8 cellular contexts compared by ENCODE assay signal in genomic region chr6:2103644-2104523, GRCh38.
DNase-seq lines count a peak whose midpoint lies in the region; ATAC-seq and TF ChIP-seq lines count a peak whose summit lies in the region.

No MANE protein-coding gene starts in this region.

- H3K36me3 ChIP-seq in endodermal cell (ENCODE audit: control insufficient read depth, insufficient read depth, low read length) (no peaks in the 10 kb centered on the region), mucosa of descending colon (ENCODE audit: low read depth) (no peaks in the 10 kb centered on the region), testis (ENCODE audit: low read depth, missing control alignments) (no peaks in the 10 kb centered on the region)

- DNase-seq in EH (ENCODE audit: low read depth) (peak; percentile 67), HuH-7 (ENCODE audit: low spot score) (peak; percentile 30), RPMI8226 (peak; percentile 53), endodermal cell (no peak), mucosa of descending colon (no peak), NCI-H128 (lab: John Stamatoyannopoulos, UW; ENCODE audit: unreplicated experiment) (no peak), testis (no peak)

- intact Hi-C loops in mucosa of descending colon (cut with DNase I, micrococcal nuclease) (loop anchor here in 1 of 2 donors (10.0 kb wide), 1 partner anchor 499 kb away; the partner anchor contains the start of gene FOXC1), testis (cut with DNase I; ENCODE audit: low total_unique reads) (loop anchor here (5.0 kb wide), 1 partner anchor 497 kb away; the partner anchor contains the start of gene FOXC1)

- no peaks in the 10 kb centered on the region for H3K9me3 Mint-ChIP-seq in endodermal cell

- WGBS in endodermal cell (ENCODE audit: insufficient coverage in 1 of 2, insufficient read length in 1 of 2), 2 experiments, result 79 to 83% methylated on average over 5 of the region's 7 CpGs
- WGBS in testis, 2 donors, result 67 to 69% methylated on average over 7 of the region's 7 CpGs

- no peak overlapping the region for H3K27ac ChIP-seq in endodermal cell (ENCODE audit: low read depth, low read length)
- no peak overlapping the region for H3K27ac ChIP-seq in testis

- TF ChIP-seq POLR2A in testis (IDR thresholded peaks at IDR 0.05), result no peak

- H3K27me3 ChIP-seq in endodermal cell (ENCODE audit: control insufficient read depth, insufficient read depth, low read length, poor library complexity, severe bottlenecking), result no peaks in the 10 kb centered on the region
- H3K27me3 ChIP-seq in testis, result no peaks in the 10 kb centered on the region

- peak; percentile 65 for TF ChIP-seq CTCF in endodermal cell (conservative IDR thresholded peaks at IDR 0.05)
- TF ChIP-seq CTCF in mucosa of descending colon (IDR thresholded peaks at IDR 0.05), result no peak
- TF ChIP-seq CTCF in testis (IDR thresholded peaks at IDR 0.05), result peak in 1 of 3 experiments; percentile 52

- H3K4me3 Mint-ChIP-seq in endodermal cell, result no peak overlapping the region

- H3K27me3 Mint-ChIP-seq in endodermal cell (ENCODE audit: insufficient read depth), result no peaks in the 10 kb centered on the region

- H3K4me1 Mint-ChIP-seq in endodermal cell, result no peaks in the 10 kb centered on the region

- ATAC-seq in mucosa of descending colon (peak; percentile 61), HG02885 (IDR thresholded peaks at IDR 0.05; ENCODE audit: poor library complexity, unreplicated experiment) (no peak)

- no peak overlapping the region for H3K27ac Mint-ChIP-seq in endodermal cell

- H3K4me1 ChIP-seq in endodermal cell (ENCODE audit: control insufficient read depth, insufficient read depth, low read length) (no peaks in the 10 kb centered on the region), mucosa of descending colon (ENCODE audit: low read depth) (no peaks in the 10 kb centered on the region), testis (no peaks in the 10 kb centered on the region)

- H3K4me3 ChIP-seq in endodermal cell (ENCODE audit: low read length), result no peak overlapping the region
- no peak overlapping the region for H3K4me3 ChIP-seq in mucosa of descending colon
- no peak overlapping the region for H3K4me3 ChIP-seq in testis

- H3K9me3 ChIP-seq in endodermal cell (ENCODE audit: control insufficient read depth, low read length) (no peaks in the 10 kb centered on the region), mucosa of descending colon (no peaks in the 10 kb centered on the region), testis (no peaks in the 10 kb centered on the region)

- no peaks in the 10 kb centered on the region for H3K36me3 Mint-ChIP-seq in endodermal cell (ENCODE audit: low read depth)

- no peak overlapping the region for H3K9ac ChIP-seq in endodermal cell (ENCODE audit: extremely low read depth, low read length, poor library complexity, severe bottlenecking)

Comparison
In these comparisons a context has a peak if more than half of its experiments do, and no peak if none do; other contexts are left out.
1. DNase-seq: peak in EH (single experiment), HuH-7 (single experiment) and RPMI8226 (single experiment); none in endodermal cell (single experiment), mucosa of descending colon (0 of 3), NCI-H128 (single experiment) and testis (single experiment).